8 cellular contexts compared by ENCODE assay signal in the genomic region with DNA sequence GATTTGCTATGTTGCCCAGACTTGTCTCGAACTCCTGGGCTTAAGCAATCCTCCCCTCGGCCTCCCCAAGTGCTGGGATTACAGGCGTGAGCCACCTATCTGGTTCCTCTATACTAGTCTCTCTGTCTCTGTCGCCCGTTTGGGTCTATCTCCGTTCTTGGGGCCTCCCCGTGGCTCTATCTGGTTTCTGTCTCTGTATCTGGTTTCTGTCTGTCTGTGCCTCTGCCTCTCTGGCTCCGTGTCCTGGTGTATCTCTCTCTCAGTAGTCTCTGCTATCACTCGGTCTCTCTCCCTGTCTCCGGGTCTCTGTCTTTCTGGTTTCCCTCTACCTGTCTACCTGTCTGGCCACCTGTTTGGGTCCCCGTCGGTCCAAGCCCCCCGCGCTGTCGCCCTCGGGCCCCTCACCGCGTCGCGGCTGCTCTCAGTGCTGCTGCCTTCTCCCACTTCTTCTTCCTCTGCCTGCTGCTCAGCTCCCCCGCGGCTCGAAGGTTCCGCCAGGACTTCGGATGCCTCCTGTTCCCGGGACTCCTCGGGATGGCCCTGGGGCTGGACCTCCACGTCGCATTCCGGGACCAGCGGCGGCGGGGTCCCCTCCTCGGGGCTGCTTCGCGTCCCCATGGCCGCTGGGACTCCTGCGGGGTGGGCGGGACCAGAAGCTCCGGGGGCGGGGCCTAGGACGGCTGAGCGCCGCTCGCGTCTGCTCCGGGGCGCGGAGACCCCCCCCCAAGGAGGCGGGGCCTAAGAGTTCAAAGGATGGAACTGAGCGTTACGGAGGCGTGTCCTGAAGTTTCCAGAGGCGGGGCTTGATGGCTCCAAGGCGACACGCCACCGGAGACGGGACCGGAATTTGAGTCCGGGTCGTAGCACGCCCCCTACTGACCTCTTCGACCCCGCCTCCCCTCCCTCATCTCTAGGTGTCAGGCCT. TPM values are rescaled to one million over a fixed set of nuclear protein-coding genes. Genes with fewer than 3 reads are reported as not detected.
DNase-seq lines count a peak whose midpoint lies in the region; ATAC-seq and TF ChIP-seq lines count a peak whose summit lies in the region.

No MANE protein-coding gene starts in this region.

- H3K4me3 ChIP-seq in right cardiac atrium (ENCODE audit: low read length) (peak overlapping the region; percentile 63), vagina (peak overlapping the region; percentile 81 to 87)

- intact Hi-C loops in right cardiac atrium (cut with DNase I) (loop anchor here in 2 of 4 donors (5.0 kb wide), 1 partner anchor 41 kb away; no protein-coding TSS in a partner anchor), vagina (cut with DNase I) (loop anchor here (5.0 kb wide), 1 partner anchor 41 kb away; no protein-coding TSS in a partner anchor)

- H3K9me3 ChIP-seq in right cardiac atrium (ENCODE audit: control insufficient read depth, low read length) (no peaks in the 10 kb centered on the region), vagina (no peaks in the 10 kb centered on the region)

- TF ChIP-seq CTCF in GM12874 (IDR thresholded peaks at IDR 0.05; ENCODE audit: insufficient read depth, low read depth, low read length) (peak; percentile 41), vagina (IDR thresholded peaks at IDR 0.05) (peak in 1 of 3 experiments; percentile 48)

- peak; percentile 32 for DNase-seq in NCI-H1417 treated with DMSO at 0.1 percent for 48 hours (lab: John Stamatoyannopoulos, UW)
- DNase-seq in T-helper 1 cell, result peak; percentile 96 to 100 (median 99)
- peak; percentile 32 to 97 (median 87) for DNase-seq in amygdala (lab: John Stamatoyannopoulos, UW)
- DNase-seq in right cardiac atrium, result peak; percentile 99 to 100 (median 99)
- DNase-seq in putamen (ENCODE audit: low spot score), result peak; percentile 95
- peak in 1 of 2 donors; percentile 95 for DNase-seq in vagina (ENCODE audit: extremely low spot score in 2 of 2)

- no peaks in the 10 kb centered on the region for H3K27me3 ChIP-seq in right cardiac atrium (ENCODE audit: control insufficient read depth, insufficient read depth)
- no peaks in the 10 kb centered on the region for H3K27me3 ChIP-seq in vagina

- under 1% methylated on average over 64 of the region's 64 CpGs for WGBS in right cardiac atrium

- peak in 1 of 2 donors; percentile 32 for TF ChIP-seq POLR2A in vagina (IDR thresholded peaks at IDR 0.05)

- H3K27ac ChIP-seq in right cardiac atrium (ENCODE audit: low read length) (peak overlapping the region; percentile 91), vagina (peak overlapping the region; percentile 91)

- peaks cover 0 to 5% of the 10 kb centered on the region in 2 donors for H3K36me3 ChIP-seq in vagina

- peaks cover 3% of the 10 kb centered on the region for H3K4me1 ChIP-seq in right cardiac atrium (ENCODE audit: control insufficient read depth, insufficient read depth, low read length)
- peaks cover 39% of the 10 kb centered on the region for H3K4me1 ChIP-seq in vagina

- ATAC-seq in HG02763 (IDR thresholded peaks at IDR 0.05; ENCODE audit: unreplicated experiment), result peak; percentile 84
- ATAC-seq in right cardiac atrium, result peak; percentile 99

RNA-seq across cellular contexts. Expression of a gene that starts 0.8 kb away (rescaled TPM):
- total RNA-seq in right cardiac atrium (10 to 100 TPM in 2 of 4 donors, 1 to 10 TPM in 2; 6.3 to 11.4 (median 8.7) TPM), vagina (24.3 TPM)
- polyA plus RNA-seq in right cardiac atrium, result 6.9 TPM

RNA-seq across cellular contexts. Expression of a gene that starts 23.2 kb away (rescaled TPM):
- total RNA-seq in right cardiac atrium, result 10 to 100 TPM; 12.6 to 18.2 (median 14.9) TPM
- 14.1 TPM for polyA plus RNA-seq in right cardiac atrium
- 74.4 TPM for total RNA-seq in vagina

RNA-seq across cellular contexts. Expression of a gene that starts 29.2 kb away (rescaled TPM):
- total RNA-seq in right cardiac atrium, result 1 to 10 TPM; 1.4 to 3.2 (median 2.4) TPM
- 0.97 TPM for polyA plus RNA-seq in right cardiac atrium
- 2.9 TPM for total RNA-seq in vagina

RNA-seq across cellular contexts. Expression of a gene that starts 38.4 kb away (rescaled TPM):
- total RNA-seq in right cardiac atrium, result 1 to 10 TPM in 1 of 4 donors, under 1 TPM in 3; 0.53 to 1.5 (median 0.75) TPM
- polyA plus RNA-seq in right cardiac atrium, result 0.97 TPM
- 247 TPM for total RNA-seq in vagina
